ENCODE assay signal across 11 cellular contexts in the genomic region with DNA sequence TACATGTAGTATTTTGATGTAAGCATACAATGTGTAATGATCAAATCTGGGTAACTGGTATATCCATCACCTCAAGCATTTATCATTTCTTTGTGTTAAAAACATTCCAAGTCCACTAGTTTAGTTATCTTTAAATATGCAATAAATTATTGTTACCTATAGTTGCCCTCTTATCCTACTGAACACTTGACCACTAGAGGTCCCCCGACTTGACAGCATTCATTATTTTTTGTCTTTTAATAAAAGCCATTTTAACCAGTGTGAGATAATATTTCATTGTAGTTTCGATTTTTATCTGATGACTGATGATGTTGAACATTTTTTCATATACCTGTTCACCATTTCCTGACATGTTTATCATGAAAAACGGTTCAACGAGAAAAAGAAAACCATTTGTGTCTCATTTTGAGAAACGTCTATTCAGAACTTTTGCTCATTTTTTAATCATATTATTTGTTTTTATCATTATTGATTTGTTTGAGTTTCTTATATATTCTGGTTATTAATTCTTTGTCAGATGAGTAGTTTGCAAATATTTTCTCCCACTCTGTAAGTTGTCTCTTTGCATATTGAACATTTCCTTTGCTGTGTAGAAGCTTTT.
DNase-seq lines count a peak whose midpoint lies in the region; TF ChIP-seq lines count a peak whose summit lies in the region.
"Had no signal": no experiment of that assay in that cellular context is flagged by ENCODE, and none has a peak within 500 bp of the region (broad histone marks: within the 10 kb centered on the region; RNA-seq: fewer than 3 reads in every experiment).

No MANE protein-coding gene starts in this region.

- no peak overlapping the region for H2AFZ ChIP-seq in OCI-LY7 (ENCODE audit: low read length)

- no peak overlapping the region for H3K4me2 ChIP-seq in OCI-LY7 (ENCODE audit: low read length)

- intact Hi-C loops in OCI-LY7 (cut with micrococcal nuclease; ENCODE audit: unreplicated experiment): no loop called here

- H3K4me1 ChIP-seq in OCI-LY7 (ENCODE audit: insufficient read depth, low read length, poor library complexity, severe bottlenecking): no peaks in the 10 kb centered on the region

- TF ChIP-seq CTCF in 22Rv1 (IDR thresholded peaks at IDR 0.05) (peak; percentile 48), GM12864 (IDR thresholded peaks at IDR 0.05; ENCODE audit: low read depth, low read length, missing control alignments) (peak; percentile 27), OCI-LY7 (conservative IDR thresholded peaks at IDR 0.05; ENCODE audit: low read length) (peak; percentile 80), epithelial cell of proximal tubule (conservative IDR thresholded peaks at IDR 0.05; ENCODE audit: low read depth, low read length) (peak; percentile 66), GM10248 (IDR thresholded peaks at IDR 0.05; ENCODE audit: control extremely low read depth, extremely low read depth, low read depth, missing control alignments) (no peak)

- H3K9me2 ChIP-seq in OCI-LY7 (ENCODE audit: insufficient read depth, low read length): no peaks in the 10 kb centered on the region

- POLR2A ChIA-PET in OCI-LY7 (lab: Charles Lee): no interaction called here
- POLR2A ChIA-PET in GM10248 (lab: Yijun Ruan, JAX): no interaction called here

- H3K9me3 ChIP-seq in OCI-LY7 (ENCODE audit: low read length): no peaks in the 10 kb centered on the region

- DNase-seq in GM12864 (ENCODE audit: low read depth) (peak; percentile 3), OCI-LY7 (ENCODE audit: low spot score) (peak; percentile 13), epithelial cell of proximal tubule (ENCODE audit: low read depth) (no peak), GM10248 (ENCODE audit: extremely low spot score) (no peak), mesenteric fat pad (ENCODE audit: low spot score) (no peak)
- no peak for DNase-seq in activated CD4-positive, alpha-beta T cell treated with anti-CD3 and anti-CD28 coated beads, Interleukin-2, amount 50 U/mL, for 48 hours
- DNase-seq in activated CD4-positive, alpha-beta T cell treated with anti-CD3 and anti-CD28 coated beads, Interleukin-2, amount 50 U/mL, for 1 hour: no peak
- DNase-seq: activated CD4-positive, alpha-beta T cell treated with anti-CD3 and anti-CD28 coated beads for 4 hours; NCI-H446; stimulated activated naive B cell treated with anti-CD40 and anti-IgM and Interleukin-4, amounts not matched to agents 10 μg/mL and 1 μg/mL and 100 μg/mL, for 72 hours had no signal

- no peaks in the 10 kb centered on the region for H3K36me3 ChIP-seq in OCI-LY7 (ENCODE audit: insufficient read depth, low read length)

- H3K4me3 ChIP-seq in GM12864 (ENCODE audit: low read depth, low read length): no peak overlapping the region
- no peak overlapping the region for H3K4me3 ChIP-seq in OCI-LY7 (ENCODE audit: low read depth, low read length, poor library complexity, severe bottlenecking)
- no peak overlapping the region for H3K4me3 ChIP-seq in epithelial cell of proximal tubule (ENCODE audit: low read depth, low read length)

- H4K20me1 ChIP-seq in OCI-LY7 (ENCODE audit: insufficient read depth, low read length): no peaks in the 10 kb centered on the region

- BruUV-seq in OCI-LY7 (replicated peaks; lab: Mats Ljungman, UMichigan): no TSS peak

- H3K79me2 ChIP-seq in OCI-LY7 (ENCODE audit: insufficient read depth, low read depth, low read length): no peaks in the 10 kb centered on the region

- no peak overlapping the region for H3K27ac ChIP-seq in 22Rv1
- H3K27ac ChIP-seq in OCI-LY7 (ENCODE audit: low read depth, low read length, poor library complexity, severe bottlenecking): no peak overlapping the region

- CTCF ChIA-PET in OCI-LY7 (lab: Charles Lee; ENCODE audit: unreplicated experiment) (no interaction called here), GM10248 (lab: Yijun Ruan, JAX) (interaction anchor here (1.2 to 1.5 kb wide), 2 partner anchors 9 to 12 kb away, joined by 3 to 4 read pairs; no protein-coding TSS in a partner anchor)

Comparison
In these comparisons a context has a peak if more than half of its experiments do, and no peak if none do; other contexts are left out.
1. DNase-seq: peak in GM12864 (single experiment) and OCI-LY7 (single experiment); none in epithelial cell of proximal tubule (single experiment), activated CD4-positive, alpha-beta T cell treated with anti-CD3 and anti-CD28 coated beads, Interleukin-2, amount 50 U/mL, for 48 hours (0 of 2), activated CD4-positive, alpha-beta T cell treated with anti-CD3 and anti-CD28 coated beads, Interleukin-2, amount 50 U/mL, for 1 hour (single experiment), GM10248 (single experiment) and mesenteric fat pad (single experiment).